Comparison of ENCODE assay signal across 18 cellular contexts in the genomic region with DNA sequence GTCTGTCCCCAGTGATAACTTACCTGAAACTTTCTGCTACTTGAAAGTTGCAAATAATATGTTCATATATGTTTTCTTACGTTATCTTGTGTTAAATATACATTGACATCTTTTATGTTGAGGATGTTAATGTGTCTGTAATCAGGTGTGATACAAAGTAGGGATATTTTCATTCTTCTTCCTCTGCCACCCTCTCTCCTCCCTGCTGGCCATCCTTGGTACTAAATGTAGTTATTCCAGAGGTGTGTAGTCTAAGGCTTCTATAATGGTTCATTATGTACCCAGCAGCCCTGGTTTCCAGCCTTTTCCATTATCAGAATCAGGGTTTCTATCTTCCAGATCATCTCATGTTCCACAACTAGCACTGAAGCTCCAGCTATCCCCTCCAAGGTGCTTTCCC.
DNase-seq lines count a peak whose midpoint lies in the region; ATAC-seq, FAIRE-seq and TF ChIP-seq lines count a peak whose summit lies in the region.
"Had no signal": no experiment of that assay in that cellular context is flagged by ENCODE, and none has a peak within 500 bp of the region (broad histone marks: within the 10 kb centered on the region; RNA-seq: fewer than 3 reads in every experiment).

No MANE protein-coding gene starts in this region.

- H3K27ac ChIP-seq in HepG2 (ENCODE audit: extremely low read length, insufficient read depth, low read length) (no peak overlapping the region), right lobe of liver (no peak overlapping the region), PC-3 (ENCODE audit: low read length) (no peak overlapping the region), RWPE1 (no peak overlapping the region)
- H3K27ac ChIP-seq: KMS-11 had no signal

- no peak overlapping the region for H2AFZ ChIP-seq in HepG2 (ENCODE audit: low read length)
- no peak overlapping the region for H2AFZ ChIP-seq in PC-3 (ENCODE audit: low read length)

- no peaks in the 10 kb centered on the region for H3K27me3 ChIP-seq in HepG2 (ENCODE audit: control insufficient read depth in 1 of 2, insufficient read depth in 2 of 2, low read length in 2 of 2)
- H3K27me3 ChIP-seq in right lobe of liver: no peaks in the 10 kb centered on the region
- H3K27me3 ChIP-seq in PC-3 (ENCODE audit: low read length): no peaks in the 10 kb centered on the region
- H3K27me3 ChIP-seq: MG63 had no signal

- H3K9me3 ChIP-seq in HepG2 (ENCODE audit: low read length) (no peaks in the 10 kb centered on the region), right lobe of liver (no peaks in the 10 kb centered on the region), PC-3 (ENCODE audit: low read length) (no peaks in the 10 kb centered on the region)
- H3K9me3 ChIP-seq: MG63 had no signal

- POLR2A ChIA-PET in HepG2 (lab: Yijun Ruan, JAX): no interaction called here
- POLR2A ChIA-PET in PC-3 (lab: Charles Lee; ENCODE audit: unreplicated experiment): no interaction called here
- POLR2A ChIA-PET in RWPE1 (lab: Yijun Ruan, JAX; ENCODE audit: low non-redundant PET): no interaction called here

- H3F3A ChIP-seq in PC-3 (ENCODE audit: low read length, unreplicated experiment): no peaks in the 10 kb centered on the region

- no peaks in the 10 kb centered on the region for H3K9me3 Mint-ChIP-seq in type B pancreatic cell

- no peaks in the 10 kb centered on the region for H3K4me1 Mint-ChIP-seq in type B pancreatic cell (ENCODE audit: unreplicated experiment)

- TF ChIP-seq CTCF in HepG2 (CRISPR knock-in tag; IDR thresholded peaks at IDR 0.05): no peak
- no peak for TF ChIP-seq CTCF in right lobe of liver (IDR thresholded peaks at IDR 0.05)
- TF ChIP-seq CTCF in PC-3 (conservative IDR thresholded peaks at IDR 0.05; ENCODE audit: low read depth, low read length): no peak; the same call in 1 of the 2 replicates
- peak; percentile 30 for TF ChIP-seq CTCF in epithelial cell of esophagus (IDR thresholded peaks at IDR 0.05; ENCODE audit: insufficient read depth, low read depth, low read length, missing control alignments)
- peak; percentile 60 for TF ChIP-seq CTCF in type B pancreatic cell (conservative IDR thresholded peaks at IDR 0.05)
- TF ChIP-seq CTCF in RWPE1 (conservative IDR thresholded peaks at IDR 0.05; ENCODE audit: low read depth): no peak

- H3K79me2 ChIP-seq in HepG2 (ENCODE audit: insufficient read depth, low read length) (no peaks in the 10 kb centered on the region), PC-3 (ENCODE audit: low read length) (no peaks in the 10 kb centered on the region)

- no peak for DNase-seq in HepG2 (ENCODE audit: low spot score)
- no peak for DNase-seq in right lobe of liver
- DNase-seq in PC-3: no peak
- no peak for DNase-seq in epithelial cell of esophagus (ENCODE audit: low read depth)
- DNase-seq in type B pancreatic cell (ENCODE audit: extremely low spot score, unreplicated experiment): no peak
- DNase-seq in left ventricle myocardium superior: no peak
- no peak for DNase-seq in RWPE1 (ENCODE audit: low spot score)
- DNase-seq: AML-193, COR-L47, DMS79, GOT3, MG63, NCI-H1092, NCI-H2171 treated with DMSO at 0.1 percent for 48 hours, Right ventricle myocardium superior had no signal

- H3K4me2 ChIP-seq in HepG2 (ENCODE audit: low read depth, low read length) (no peak overlapping the region), PC-3 (ENCODE audit: low read length) (no peak overlapping the region)
- H3K4me2 ChIP-seq: KMS-11 had no signal

- WGBS in HepG2 (ENCODE audit: low lambda C conversion rate): 6% methylated on average over 1 of the region's 1 CpG
- WGBS in right lobe of liver (ENCODE audit: insufficient coverage, low coverage, low lambda C conversion rate, missing lambda C conversion rate): 50% methylated on average over 1 of the region's 1 CpG

- H3K9me2 ChIP-seq in PC-3 (replicated peaks; ENCODE audit: low read length): no peaks in the 10 kb centered on the region

- H3K36me3 ChIP-seq in HepG2 (replicated peaks in 1 of 2; ENCODE audit: control insufficient read depth in 1 of 2, insufficient read depth in 2 of 2, low read length in 2 of 2) (no peaks in the 10 kb centered on the region), right lobe of liver (no peaks in the 10 kb centered on the region), PC-3 (ENCODE audit: low read depth, low read length) (no peaks in the 10 kb centered on the region)
- H3K36me3 ChIP-seq: MG63 had no signal

- H3K4me3 Mint-ChIP-seq in type B pancreatic cell: no peak overlapping the region

- intact Hi-C loops in HepG2 (cut with micrococcal nuclease; ENCODE audit: unreplicated experiment) (no loop called here), right lobe of liver (cut with DNase I) (no loop called here), PC-3 (cut with micrococcal nuclease) (no loop called here), left ventricle myocardium superior (cut with micrococcal nuclease) (no loop called here)

- H3K36me3 Mint-ChIP-seq in type B pancreatic cell: no peaks in the 10 kb centered on the region

- BruUV-seq in HepG2 (replicated peaks; lab: Mats Ljungman, UMichigan) (no TSS peak), PC-3 (replicated peaks; lab: Mats Ljungman, UMichigan) (no TSS peak)

- CTCF ChIA-PET in HepG2 (lab: Yijun Ruan, JAX; ENCODE audit: low intra/inter-chr PET ratio, low total read pairs): no interaction called here
- CTCF ChIA-PET in PC-3 (lab: Charles Lee): no interaction called here
- CTCF ChIA-PET in RWPE1 (lab: Yijun Ruan, JAX): no interaction called here

- ATAC-seq in HepG2 (peak; percentile 72), right lobe of liver (no peak), PC-3 (0 out of 2 replicates have a peak, but pooled peaks have one; percentile 27), HG03139 (IDR thresholded peaks at IDR 0.05; ENCODE audit: unreplicated experiment) (no peak), left ventricle myocardium superior (no peak)
- ATAC-seq: Panc1 had no signal

- TF ChIP-seq EP300 in HepG2 (IDR thresholded peaks at IDR 0.05; ENCODE audit: low read depth in 2 of 2, low read length in 2 of 2) (no peak), HepG2 (CRISPR knock-in tag; IDR thresholded peaks at IDR 0.05; ENCODE audit: borderline replicate concordance) (no peak)

- no peak for TF ChIP-seq POLR2A in HepG2 (IDR thresholded peaks at IDR 0.05; ENCODE audit: insufficient read depth in 1 of 2, low read depth in 2 of 2, low read length in 2 of 2)
- TF ChIP-seq POLR2A in right lobe of liver (IDR thresholded peaks at IDR 0.05): no peak

- in situ Hi-C loops in HepG2 (cut with HindIII; ENCODE audit: extremely low pct_ligation_motif_present, low pct_unique_long_range_greater_than_20kb): no loop called here

- no peak for FAIRE-seq in HepG2 (lab: Jason Lieb, UNC)

- no peaks in the 10 kb centered on the region for H3K27me3 Mint-ChIP-seq in type B pancreatic cell

- H4K20me1 ChIP-seq in HepG2 (ENCODE audit: insufficient read depth, low read length) (no peaks in the 10 kb centered on the region), PC-3 (ENCODE audit: low read length) (no peaks in the 10 kb centered on the region)

- no peak overlapping the region for H3K27ac Mint-ChIP-seq in type B pancreatic cell

- H3K4me3 ChIP-seq in HepG2 (replicated peaks in 1 of 3; ENCODE audit: insufficient read depth in 1 of 3, low read depth in 2 of 3, low read length in 3 of 3): no peak overlapping the region
- no peak overlapping the region for H3K4me3 ChIP-seq in right lobe of liver
- no peak overlapping the region for H3K4me3 ChIP-seq in PC-3 (ENCODE audit: low read length)
- no peak overlapping the region for H3K4me3 ChIP-seq in epithelial cell of esophagus (ENCODE audit: low read length)
- H3K4me3 ChIP-seq: MG63 had no signal

- H3K9ac ChIP-seq in HepG2 (ENCODE audit: insufficient read depth, low read depth, low read length): no peak overlapping the region
- H3K9ac ChIP-seq in PC-3 (ENCODE audit: low read length): no peak overlapping the region
- H3K9ac ChIP-seq: KMS-11 had no signal

- TF ChIP-seq RAD21 in HepG2 (CRISPR knock-in tag; IDR thresholded peaks at IDR 0.05): no peak

- no peaks in the 10 kb centered on the region for H3K4me1 ChIP-seq in HepG2 (ENCODE audit: insufficient read depth, low read length)
- H3K4me1 ChIP-seq in right lobe of liver: no peaks in the 10 kb centered on the region
- H3K4me1 ChIP-seq in PC-3 (ENCODE audit: insufficient read depth, low read length): no peaks in the 10 kb centered on the region

TF ChIP-seq in HepG2, 621 proteins besides CTCF, POLR2A, EP300 and RAD21:
- TF ChIP-seq AGO2 (optimal IDR thresholded peaks at IDR 0.05; ENCODE audit: low read depth, low read length) (no peak), NFKBIZ (CRISPR knock-in tag; IDR thresholded peaks at IDR 0.05) (no peak), ZNF564 (CRISPR knock-in tag; IDR thresholded peaks at IDR 0.05) (no peak), ZNF431 (CRISPR knock-in tag; IDR thresholded peaks at IDR 0.05; ENCODE audit: borderline replicate concordance, low read depth) (no peak), CENPT (CRISPR knock-in tag; IDR thresholded peaks at IDR 0.05; ENCODE audit: low read depth) (no peak), NR2C2 (CRISPR knock-in tag; IDR thresholded peaks at IDR 0.05; ENCODE audit: borderline replicate concordance) (no peak), ZNF775 (CRISPR knock-in tag; IDR thresholded peaks at IDR 0.05; ENCODE audit: borderline replicate concordance) (no peak)
- TF ChIP-seq, protein P1, sequence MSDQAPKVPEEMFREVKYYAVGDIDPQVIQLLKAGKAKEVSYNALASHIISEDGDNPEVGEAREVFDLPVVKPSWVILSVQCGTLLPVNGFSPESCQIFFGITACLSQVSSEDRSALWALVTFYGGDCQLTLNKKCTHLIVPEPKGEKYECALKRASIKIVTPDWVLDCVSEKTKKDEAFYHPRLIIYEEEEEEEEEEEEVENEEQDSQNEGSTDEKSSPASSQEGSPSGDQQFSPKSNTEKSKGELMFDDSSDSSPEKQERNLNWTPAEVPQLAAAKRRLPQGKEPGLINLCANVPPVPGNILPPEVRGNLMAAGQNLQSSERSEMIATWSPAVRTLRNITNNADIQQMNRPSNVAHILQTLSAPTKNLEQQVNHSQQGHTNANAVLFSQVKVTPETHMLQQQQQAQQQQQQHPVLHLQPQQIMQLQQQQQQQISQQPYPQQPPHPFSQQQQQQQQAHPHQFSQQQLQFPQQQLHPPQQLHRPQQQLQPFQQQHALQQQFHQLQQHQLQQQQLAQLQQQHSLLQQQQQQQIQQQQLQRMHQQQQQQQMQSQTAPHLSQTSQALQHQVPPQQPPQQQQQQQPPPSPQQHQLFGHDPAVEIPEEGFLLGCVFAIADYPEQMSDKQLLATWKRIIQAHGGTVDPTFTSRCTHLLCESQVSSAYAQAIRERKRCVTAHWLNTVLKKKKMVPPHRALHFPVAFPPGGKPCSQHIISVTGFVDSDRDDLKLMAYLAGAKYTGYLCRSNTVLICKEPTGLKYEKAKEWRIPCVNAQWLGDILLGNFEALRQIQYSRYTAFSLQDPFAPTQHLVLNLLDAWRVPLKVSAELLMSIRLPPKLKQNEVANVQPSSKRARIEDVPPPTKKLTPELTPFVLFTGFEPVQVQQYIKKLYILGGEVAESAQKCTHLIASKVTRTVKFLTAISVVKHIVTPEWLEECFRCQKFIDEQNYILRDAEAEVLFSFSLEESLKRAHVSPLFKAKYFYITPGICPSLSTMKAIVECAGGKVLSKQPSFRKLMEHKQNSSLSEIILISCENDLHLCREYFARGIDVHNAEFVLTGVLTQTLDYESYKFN (CRISPR knock-in tag; conservative IDR thresholded peaks at IDR 0.05): no peak

Comparison
In these comparisons a context has a peak if more than half of its experiments do, and no peak if none do; other contexts are left out.
1. ATAC-seq: peak in HepG2 (single experiment) and PC-3 (single experiment); none in right lobe of liver (0 of 4), HG03139 (single experiment) and left ventricle myocardium superior (single experiment).
2. CTCF ChIP-seq: peak in epithelial cell of esophagus (single experiment) and type B pancreatic cell (single experiment); none in HepG2 (single experiment), right lobe of liver (0 of 4), PC-3 (single experiment) and RWPE1 (single experiment).